1 cellular context compared by ENCODE assay signal in the genomic region with DNA sequence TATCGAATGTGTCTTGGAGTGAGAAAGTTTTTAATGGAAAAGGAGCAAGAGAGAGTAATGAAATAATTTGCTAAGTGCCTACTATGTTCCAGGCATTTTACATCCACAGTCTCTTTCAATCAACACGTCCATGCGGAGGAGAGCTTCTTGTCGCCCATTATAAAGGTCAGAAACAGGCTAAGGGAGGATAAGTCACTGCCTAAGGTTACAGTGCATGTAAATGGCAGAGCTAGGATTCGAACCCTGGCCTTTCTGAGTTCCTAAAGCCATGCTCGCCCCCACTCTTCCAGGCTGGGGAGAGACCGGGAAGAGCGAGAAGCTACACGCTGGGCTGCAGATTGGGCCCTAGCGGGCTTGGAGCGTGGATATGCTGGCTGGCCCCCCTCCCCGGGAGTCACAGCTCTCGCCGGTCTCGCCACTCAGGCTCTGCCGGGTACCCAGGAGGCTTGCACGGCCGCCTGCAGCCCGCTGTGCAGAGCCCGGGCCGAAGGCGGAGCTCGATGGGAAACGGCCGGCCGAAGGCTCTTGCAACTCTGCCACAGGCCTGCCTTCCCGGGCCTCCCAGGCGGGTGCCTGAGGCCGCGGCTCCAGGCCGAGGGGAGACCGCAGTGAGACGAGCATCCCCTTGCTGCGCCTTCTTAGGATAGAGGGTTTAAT.
TF ChIP-seq lines count a peak whose summit lies in the region.

No MANE protein-coding gene starts in this region.

TF ChIP-seq in IMR-90, 13 proteins besides CTCF, POLR2A, EP300 and RAD21 (continued from another document):
- TF ChIP-seq MAZ (IDR thresholded peaks at IDR 0.05; ENCODE audit: borderline replicate concordance, low read depth, low read length) (no peak), SMC3 (IDR thresholded peaks at IDR 0.05; ENCODE audit: low read depth, low read length) (no peak), RCOR1 (IDR thresholded peaks at IDR 0.05; ENCODE audit: insufficient replicate concordance, low read length) (no peak), NFE2L2 (IDR thresholded peaks at IDR 0.05; ENCODE audit: low read depth, low read length) (no peak)
- TF ChIP-seq, protein P1, sequence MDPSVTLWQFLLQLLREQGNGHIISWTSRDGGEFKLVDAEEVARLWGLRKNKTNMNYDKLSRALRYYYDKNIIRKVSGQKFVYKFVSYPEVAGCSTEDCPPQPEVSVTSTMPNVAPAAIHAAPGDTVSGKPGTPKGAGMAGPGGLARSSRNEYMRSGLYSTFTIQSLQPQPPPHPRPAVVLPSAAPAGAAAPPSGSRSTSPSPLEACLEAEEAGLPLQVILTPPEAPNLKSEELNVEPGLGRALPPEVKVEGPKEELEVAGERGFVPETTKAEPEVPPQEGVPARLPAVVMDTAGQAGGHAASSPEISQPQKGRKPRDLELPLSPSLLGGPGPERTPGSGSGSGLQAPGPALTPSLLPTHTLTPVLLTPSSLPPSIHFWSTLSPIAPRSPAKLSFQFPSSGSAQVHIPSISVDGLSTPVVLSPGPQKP (IDR thresholded peaks at IDR 0.05; ENCODE audit: borderline replicate concordance, low read depth, low read length): no peak
TF ChIP-seq in IMR-90: peak in this region for 0.
